In genomic region chr19:23554548-23554947, GRCh38 we compare ENCODE assay signal across 27 cellular contexts.
A peak's percentile ranks its signal among the peaks of the same experiment; 100 is the strongest.
DNase-seq lines count a peak whose midpoint lies in the region; TF ChIP-seq lines count a peak whose summit lies in the region.
"Had no signal": no experiment of that assay in that cellular context is flagged by ENCODE, and none has a peak within 500 bp of the region (broad histone marks: within the 10 kb centered on the region; RNA-seq: fewer than 3 reads in every experiment).

No MANE protein-coding gene starts in this region.

- H3K36me3 ChIP-seq in mammary epithelial cell (ENCODE audit: insufficient read depth, low read length) (no peaks in the 10 kb centered on the region), smooth muscle cell (ENCODE audit: low read depth) (no peaks in the 10 kb centered on the region), SJCRH30 (no peaks in the 10 kb centered on the region)
- H3K36me3 ChIP-seq: gastrocnemius medialis, ovary, Peyer's patch, suprapubic skin, upper lobe of right lung had no signal

- CTCF ChIA-PET in mammary epithelial cell (lab: Charles Lee; ENCODE audit: low non-redundant PET) = no interaction called here
- CTCF ChIA-PET in activated CD4-positive, alpha-beta memory T cell treated with anti-CD3 and anti-CD28 coated beads, Interleukin-2, amount 10 ng/mL, durations not matched to agents 7 days and 5 days (lab: Charles Lee) = no interaction called here

- H4K20me1 ChIP-seq in mammary epithelial cell (ENCODE audit: insufficient read depth, low read length) (no peaks in the 10 kb centered on the region), smooth muscle cell (ENCODE audit: low read depth) (no peaks in the 10 kb centered on the region)

- H3K9me3 ChIP-seq in mammary epithelial cell (replicated peaks; ENCODE audit: insufficient read depth, low read length) (peaks cover 19% of the 10 kb centered on the region), smooth muscle cell (replicated peaks; ENCODE audit: low read depth) (no peaks in the 10 kb centered on the region), SJCRH30 (replicated peaks) (no peaks in the 10 kb centered on the region)
- H3K9me3 ChIP-seq: gastrocnemius medialis, ovary, Peyer's patch, suprapubic skin, upper lobe of right lung had no signal

- H3K9ac ChIP-seq in mammary epithelial cell (ENCODE audit: insufficient read depth, low read length) (no peak overlapping the region), smooth muscle cell (ENCODE audit: low read depth) (no peak overlapping the region)

- in situ Hi-C loops in mammary epithelial cell (cut with MboI; ENCODE audit: low sequenced_read_pairs in 2 of 2) = no loop called here

- no peak for TF ChIP-seq CTCF in mammary epithelial cell (conservative IDR thresholded peaks at IDR 0.05 in 1 of 2, IDR thresholded peaks at IDR 0.05 in 1 of 2; ENCODE audit: extremely low read depth in 1 of 2, insufficient read depth in 1 of 2, low read depth in 1 of 2, low read length in 2 of 2)
- no peak for TF ChIP-seq CTCF in smooth muscle cell (IDR thresholded peaks at IDR 0.05; ENCODE audit: borderline replicate concordance, insufficient read depth, poor library complexity, severe bottlenecking)

- no peaks in the 10 kb centered on the region for H3K4me1 Mint-ChIP-seq in activated CD4-positive, alpha-beta memory T cell treated with anti-CD3 and anti-CD28 coated beads, Interleukin-2, amount 10 ng/mL, durations not matched to agents 7 days and 5 days
- H3K4me1 Mint-ChIP-seq: CD14-positive monocyte, memory B cell had no signal

- DNase-seq in GM04504 (ENCODE audit: low read depth) (peak; percentile 47), NCI-H226 (peak; percentile 20), mammary epithelial cell (peak; percentile 95), smooth muscle cell (lab: John Stamatoyannopoulos, UW; ENCODE audit: unreplicated experiment) (no peak), SJCRH30 (no peak), NCI-H2227 treated with DMSO at 0.1 percent for 48 hours (lab: John Stamatoyannopoulos, UW) (no peak)
- DNase-seq in activated CD4-positive, alpha-beta memory T cell treated with anti-CD3 and anti-CD28 coated beads, Interleukin-2, amount 10 ng/mL, durations not matched to agents 7 days and 5 days = no peak
- DNase-seq: activated CD4-positive, alpha-beta T cell treated with anti-CD3 and anti-CD28 coated beads, Interleukin-2, amount 50 U/mL, for 4 hours; activated T-cell treated with anti-CD3 and anti-CD28 coated beads, Interleukin-2, amount 50 U/mL, for 72 hours; Calu3; DMS79; gastrocnemius medialis; GOT3; hippocampal formation; KG1; NCI-H1417; NCI-H2029; NCI-H748 treated with DMSO at 0.1 percent for 48 hours; ovary; Peyer's patch; retina; stimulated activated naive CD4-positive, alpha-beta T cell; upper lobe of right lung had no signal

- H3K27ac ChIP-seq in mammary epithelial cell (ENCODE audit: insufficient read depth, low read depth, low read length) = peak overlapping the region; percentile 97
- peak overlapping the region; percentile 53 for H3K27ac ChIP-seq in smooth muscle cell (ENCODE audit: low read depth)
- H3K27ac ChIP-seq in SJCRH30 = no peak overlapping the region
- H3K27ac ChIP-seq: gastrocnemius medialis, ovary, Peyer's patch, skin epidermis, suprapubic skin, upper lobe of right lung had no signal

- H3K4me2 ChIP-seq in mammary epithelial cell (ENCODE audit: insufficient read depth, low read depth, low read length) (no peak overlapping the region), smooth muscle cell (no peak overlapping the region)

- H3K4me3 Mint-ChIP-seq in activated CD4-positive, alpha-beta memory T cell treated with anti-CD3 and anti-CD28 coated beads, Interleukin-2, amount 10 ng/mL, durations not matched to agents 7 days and 5 days = no peak overlapping the region
- H3K4me3 Mint-ChIP-seq: activated T-cell treated with anti-CD3 and anti-CD28 coated beads, Interleukin-2, amount 50 U/mL, for 72 hours; CD14-positive monocyte; memory B cell had no signal

- no peak overlapping the region for H3K27ac Mint-ChIP-seq in activated CD4-positive, alpha-beta memory T cell treated with anti-CD3 and anti-CD28 coated beads, Interleukin-2, amount 10 ng/mL, durations not matched to agents 7 days and 5 days
- H3K27ac Mint-ChIP-seq: activated T-cell treated with anti-CD3 and anti-CD28 coated beads, Interleukin-2, amount 50 U/mL, for 72 hours; CD14-positive monocyte; memory B cell had no signal

- BruUV-seq in mammary epithelial cell (replicated peaks; lab: Mats Ljungman, UMichigan) = no TSS peak

- H3F3A ChIP-seq in smooth muscle cell (ENCODE audit: low read depth) = no peaks in the 10 kb centered on the region

- H3K27me3 ChIP-seq in mammary epithelial cell (ENCODE audit: insufficient read depth, low read length) (no peaks in the 10 kb centered on the region), smooth muscle cell (ENCODE audit: low read depth) (no peaks in the 10 kb centered on the region), SJCRH30 (no peaks in the 10 kb centered on the region)
- H3K27me3 ChIP-seq: gastrocnemius medialis, ovary, Peyer's patch, suprapubic skin, upper lobe of right lung had no signal

- dilution Hi-C loops in mammary epithelial cell (cut with HindIII; ENCODE audit: low sequenced_read_pairs) = no loop called here

- peaks cover 22% of the 10 kb centered on the region for H3K9me3 Mint-ChIP-seq in activated CD4-positive, alpha-beta memory T cell treated with anti-CD3 and anti-CD28 coated beads, Interleukin-2, amount 10 ng/mL, durations not matched to agents 7 days and 5 days

- H3K36me3 Mint-ChIP-seq in activated CD4-positive, alpha-beta memory T cell treated with anti-CD3 and anti-CD28 coated beads, Interleukin-2, amount 10 ng/mL, durations not matched to agents 7 days and 5 days (ENCODE audit: low read depth) = no peaks in the 10 kb centered on the region
- H3K36me3 Mint-ChIP-seq: CD14-positive monocyte, memory B cell had no signal

- H3K4me3 ChIP-seq in mammary epithelial cell (replicated peaks in 1 of 3; ENCODE audit: insufficient read depth in 1 of 3, low read depth in 2 of 3, low read length in 3 of 3) (no peak overlapping the region), smooth muscle cell (no peak overlapping the region), SJCRH30 (no peak overlapping the region)
- H3K4me3 ChIP-seq: gastrocnemius medialis, ovary, Peyer's patch, skin epidermis, suprapubic skin, upper lobe of right lung had no signal

- H2AFZ ChIP-seq in mammary epithelial cell (ENCODE audit: low read depth, low read length) = no peak overlapping the region
- no peak overlapping the region for H2AFZ ChIP-seq in smooth muscle cell (ENCODE audit: low read depth)

- POLR2A ChIA-PET in activated CD4-positive, alpha-beta memory T cell treated with anti-CD3 and anti-CD28 coated beads, Interleukin-2, amount 10 ng/mL, durations not matched to agents 7 days and 5 days (lab: Charles Lee) = no interaction called here

- intact Hi-C loops in mammary epithelial cell (cut with micrococcal nuclease) = loop anchor here (2.0 to 10.0 kb wide), 2 partner anchors 160 to 500 kb away; partner anchors contain the start of gene ZNF91

- H3K79me2 ChIP-seq in mammary epithelial cell (ENCODE audit: insufficient read depth, low read length) (no peaks in the 10 kb centered on the region), smooth muscle cell (ENCODE audit: low read depth) (no peaks in the 10 kb centered on the region)

- no peaks in the 10 kb centered on the region for H3K27me3 Mint-ChIP-seq in activated CD4-positive, alpha-beta memory T cell treated with anti-CD3 and anti-CD28 coated beads, Interleukin-2, amount 10 ng/mL, durations not matched to agents 7 days and 5 days
- H3K27me3 Mint-ChIP-seq: memory B cell had no signal

- WGBS in mammary epithelial cell (ENCODE audit: low coverage, missing lambda C conversion rate) = 0% methylated on average over 1 of the region's 1 CpG
- WGBS in smooth muscle cell (ENCODE audit: low lambda C conversion rate) = 78% methylated on average over 1 of the region's 1 CpG

- peaks cover 22% of the 10 kb centered on the region for H3K4me1 ChIP-seq in mammary epithelial cell (ENCODE audit: insufficient read depth, low read length)
- H3K4me1 ChIP-seq in smooth muscle cell (ENCODE audit: low read depth) = no peaks in the 10 kb centered on the region
- H3K4me1 ChIP-seq in SJCRH30 = no peaks in the 10 kb centered on the region
- H3K4me1 ChIP-seq: gastrocnemius medialis, Peyer's patch, suprapubic skin, upper lobe of right lung had no signal

Comparison
In these comparisons a context has a peak if more than half of its experiments do, and no peak if none do; other contexts are left out.
1. DNase-seq: peak in GM04504 (single experiment), NCI-H226 (single experiment) and mammary epithelial cell (single experiment); none in smooth muscle cell (single experiment), SJCRH30 (0 of 2), activated CD4-positive, alpha-beta memory T cell treated with anti-CD3 and anti-CD28 coated beads, Interleukin-2, amount 10 ng/mL, durations not matched to agents 7 days and 5 days (single experiment) and NCI-H2227 treated with DMSO at 0.1 percent for 48 hours (single experiment).